ENCODE assay signal across 8 cellular contexts in the genomic region with DNA sequence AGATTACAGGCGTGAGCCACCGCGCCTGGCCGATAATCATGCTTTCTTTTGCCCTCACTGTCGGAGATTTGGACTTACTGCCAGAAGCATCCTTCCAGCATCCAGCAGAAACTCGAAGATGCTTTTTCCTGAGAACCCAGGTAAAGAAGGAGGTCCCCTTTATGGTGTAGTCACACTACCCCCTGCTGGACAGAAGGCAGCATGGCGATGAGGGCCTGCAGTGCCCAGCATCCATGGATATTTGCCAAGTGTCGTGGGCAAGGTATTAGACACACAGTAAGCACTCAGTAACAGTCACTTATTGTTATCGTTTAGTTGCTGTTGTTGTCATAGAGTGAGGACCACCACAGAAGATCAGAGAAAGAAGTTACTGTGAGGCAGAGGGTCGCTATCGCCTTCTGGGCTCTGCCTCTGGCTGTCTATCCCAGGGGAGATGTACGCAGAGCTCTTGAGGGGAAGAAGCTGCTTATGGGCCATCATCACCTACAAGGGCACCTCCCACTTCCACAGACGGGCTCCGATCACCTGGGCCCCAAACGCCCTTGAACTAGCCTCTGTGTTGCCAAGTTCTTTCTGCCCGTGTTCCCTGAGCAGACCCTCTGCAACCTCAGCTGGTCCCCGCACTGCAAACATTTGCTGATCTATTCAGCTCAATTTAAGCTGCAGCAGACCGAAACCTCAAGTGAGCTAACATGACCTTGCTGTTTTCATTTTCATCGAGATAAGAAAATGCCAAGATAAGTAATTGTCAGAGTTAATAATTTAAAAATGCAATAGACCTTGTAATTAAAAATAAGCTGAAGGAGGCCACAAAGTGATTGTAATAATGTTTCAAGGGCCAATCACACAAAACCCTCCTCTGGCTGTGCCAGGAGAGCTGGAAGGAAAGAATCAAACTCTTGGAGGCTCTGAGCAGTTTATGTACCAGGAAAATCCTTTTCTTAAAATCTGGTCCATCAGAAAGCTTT. TPM values are rescaled to one million over a fixed set of nuclear protein-coding genes. Genes with fewer than 3 reads are reported as not detected.
DNase-seq lines count a peak whose midpoint lies in the region; ATAC-seq lines count a peak whose summit lies in the region.

No MANE protein-coding gene starts in this region.

- ATAC-seq in GM21737 (IDR thresholded peaks at IDR 0.05; ENCODE audit: unreplicated experiment) (peak; percentile 48), GM19455 (IDR thresholded peaks at IDR 0.05; ENCODE audit: unreplicated experiment) (no peak)
- ATAC-seq in activated T-cell treated with anti-CD3 and anti-CD28 coated beads, Interleukin-2, amount 50 U/mL, for 4 hours = peak; percentile 46 to 54

- no peaks in the 10 kb centered on the region for H3K9me3 Mint-ChIP-seq in activated T-cell treated with anti-CD3 and anti-CD28 coated beads, Interleukin-2, amount 50 U/mL, for 4 hours

- DNase-seq in CD1c-positive myeloid dendritic cell (ENCODE audit: extremely low spot score) = peak; percentile 68
- peak; percentile 38 for DNase-seq in NCI-H2227 treated with DMSO at 0.1 percent for 48 hours (lab: John Stamatoyannopoulos, UW)
- peak; percentile 24 for DNase-seq in activated T-cell treated with anti-CD3 and anti-CD28 coated beads, Interleukin-2, amount 50 U/mL, for 4 hours
- peak; percentile 74 for DNase-seq in cardiac septum (ENCODE audit: low spot score)
- peak; percentile 77 for DNase-seq in retina
- DNase-seq in NCI-H1930 (lab: John Stamatoyannopoulos, UW) = no peak

- intact Hi-C loops in cardiac septum (cut with DNase I) = no loop called here

- H3K4me3 Mint-ChIP-seq in activated T-cell treated with anti-CD3 and anti-CD28 coated beads, Interleukin-2, amount 50 U/mL, for 4 hours = no peak overlapping the region

- H3K27me3 Mint-ChIP-seq in activated T-cell treated with anti-CD3 and anti-CD28 coated beads, Interleukin-2, amount 50 U/mL, for 4 hours (ENCODE audit: low read depth) = peaks cover 2% of the 10 kb centered on the region

- H3K36me3 Mint-ChIP-seq in activated T-cell treated with anti-CD3 and anti-CD28 coated beads, Interleukin-2, amount 50 U/mL, for 4 hours (ENCODE audit: insufficient read depth) = no peaks in the 10 kb centered on the region

- peaks cover 3% of the 10 kb centered on the region for H3K4me1 Mint-ChIP-seq in activated T-cell treated with anti-CD3 and anti-CD28 coated beads, Interleukin-2, amount 50 U/mL, for 4 hours (ENCODE audit: low read depth)

RNA-seq across cellular contexts. Expression of a gene that starts 23.9 kb away (rescaled TPM):
- 10 to 100 TPM; 26.0 to 31.2 (median 28.6) TPM for total RNA-seq in activated T-cell treated with anti-CD3 and anti-CD28 coated beads, Interleukin-2, amount 50 U/mL, for 4 hours
- 22.5 TPM for total RNA-seq in cardiac septum

Comparison
In these comparisons a context has a peak if more than half of its experiments do, and no peak if none do; other contexts are left out.
1. DNase-seq: peak in CD1c-positive myeloid dendritic cell (single experiment), NCI-H2227 treated with DMSO at 0.1 percent for 48 hours (single experiment), activated T-cell treated with anti-CD3 and anti-CD28 coated beads, Interleukin-2, amount 50 U/mL, for 4 hours (single experiment), cardiac septum (single experiment) and retina (single experiment); none in NCI-H1930 (0 of 2).